In the genomic region with DNA sequence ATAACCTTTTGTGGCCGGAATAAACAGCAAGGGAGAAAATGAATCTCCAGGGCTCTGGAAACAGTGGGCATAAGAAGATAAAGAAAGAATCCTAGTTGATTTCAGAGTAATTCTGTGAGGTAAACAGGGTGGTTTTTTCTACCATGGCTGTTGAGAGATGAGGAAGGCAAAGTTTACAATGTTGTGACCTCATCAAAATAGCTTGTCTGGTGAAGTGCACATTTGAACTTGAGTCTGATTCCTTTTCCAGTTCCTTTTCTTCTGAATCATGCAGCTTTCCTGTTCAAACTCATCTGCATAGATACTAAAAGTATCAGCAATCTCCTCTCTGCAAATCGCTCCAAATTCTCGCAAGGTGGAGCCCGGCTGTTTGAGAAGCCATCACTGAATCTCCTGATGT, we compare ENCODE assay signal across 22 cellular contexts.
DNase-seq lines count a peak whose midpoint lies in the region; ATAC-seq and TF ChIP-seq lines count a peak whose summit lies in the region.
"Had no signal": no experiment of that assay in that cellular context is flagged by ENCODE, and none has a peak within 500 bp of the region (broad histone marks: within the 10 kb centered on the region; RNA-seq: fewer than 3 reads in every experiment).

No MANE protein-coding gene starts in this region.

- H3K4me1 ChIP-seq in heart left ventricle = peaks cover 0 to 32% (median 10%) of the 10 kb centered on the region in 12 donors
- H3K4me1 ChIP-seq in right atrium auricular region = no peaks in the 10 kb centered on the region
- peaks cover 0 to 34% (median 17%) of the 10 kb centered on the region in 4 donors for H3K4me1 ChIP-seq in right lobe of liver
- H3K4me1 ChIP-seq in tibial artery = no peaks in the 10 kb centered on the region

- TF ChIP-seq CTCF in heart left ventricle (IDR thresholded peaks at IDR 0.05) (no peak), right atrium auricular region (IDR thresholded peaks at IDR 0.05) (no peak), right lobe of liver (IDR thresholded peaks at IDR 0.05) (no peak), tibial artery (IDR thresholded peaks at IDR 0.05) (no peak)

- 62 to 74% (median 64%) methylated on average over 4 of the region's 4 CpGs for WGBS in heart left ventricle, 4 donors
- 64% methylated on average over 4 of the region's 4 CpGs for WGBS in right lobe of liver (ENCODE audit: insufficient coverage, low coverage, low lambda C conversion rate, missing lambda C conversion rate)

- intact Hi-C loops in heart left ventricle (cut with DNase I) (loop anchor here in 4 of 10 donors (5.0 to 10.0 kb wide), 4 partner anchors 157 to 233 kb away; a partner anchor contains a TSS), right lobe of liver (cut with DNase I) (loop anchor here in 1 of 2 donors (5.0 kb wide), 1 partner anchor 35 kb away; no protein-coding TSS in a partner anchor), tibial artery (cut with DNase I; ENCODE audit: low total_unique reads) (no loop called here)

- no peak for DNase-seq in heart left ventricle
- DNase-seq in right atrium auricular region (ENCODE audit: low spot score) = no peak
- DNase-seq in dermis blood vessel endothelial cell = peak; percentile 55
- DNase-seq in right lobe of liver = no peak
- DNase-seq in tibial artery = no peak
- DNase-seq in stimulated activated naive CD4-positive, alpha-beta T cell (lab: John Stamatoyannopoulos, UW) = no peak
- DNase-seq: activated CD4-positive, alpha-beta T cell treated with anti-CD3 and anti-CD28 coated beads, Interleukin-2, amount 50 U/mL, for 1 hour; activated CD8-positive, alpha-beta memory T cell treated with anti-CD3 and anti-CD28 coated beads, Interleukin-2, amount 50 U/mL, for 4 hours; activated naive CD8-positive, alpha-beta T cell treated with anti-CD3 and anti-CD28 coated beads, Interleukin-2, amount 10 ng/mL, durations not matched to agents 7 days and 5 days; effector memory CD8-positive, alpha-beta T cell; EL; NCI-H1105; NCI-H2029 treated with DMSO at 0.1 percent for 48 hours; NCI-H510A; SK-N-SH; stimulated activated naive B cell treated with anti-CD40 and anti-IgM and Interleukin-4, amounts not matched to agents 10 μg/mL and 1 μg/mL and 100 μg/mL, for 72 hours had no signal

- H3K27me3 ChIP-seq in heart left ventricle (no peaks in the 10 kb centered on the region), right atrium auricular region (no peaks in the 10 kb centered on the region), right lobe of liver (no peaks in the 10 kb centered on the region), tibial artery (no peaks in the 10 kb centered on the region)
- H3K27me3 ChIP-seq: neural progenitor cell had no signal

- H3K4me3 ChIP-seq in heart left ventricle (no peak overlapping the region), right atrium auricular region (no peak overlapping the region), right lobe of liver (no peak overlapping the region), tibial artery (no peak overlapping the region)
- H3K4me3 ChIP-seq: neural progenitor cell, prostate gland, thoracic aorta had no signal

- no peak for TF ChIP-seq POLR2A in heart left ventricle (IDR thresholded peaks at IDR 0.05)
- TF ChIP-seq POLR2A in right lobe of liver (IDR thresholded peaks at IDR 0.05) = no peak

- ATAC-seq in heart left ventricle (peak in 1 of 4 donors; percentile 30), right lobe of liver (peak in 1 of 4 donors; percentile 4), HG02610 (IDR thresholded peaks at IDR 0.05; ENCODE audit: unreplicated experiment) (no peak), HG02763 (IDR thresholded peaks at IDR 0.05; ENCODE audit: unreplicated experiment) (no peak)
- ATAC-seq: effector memory CD8-positive, alpha-beta T cell; stimulated activated naive B cell treated with anti-CD40 and anti-IgM and Interleukin-4, amounts not matched to agents 10 μg/mL and 1 μg/mL and 100 μg/mL, for 72 hours had no signal

- H3K36me3 ChIP-seq in heart left ventricle = no peaks in the 10 kb centered on the region
- H3K36me3 ChIP-seq in right atrium auricular region = no peaks in the 10 kb centered on the region
- no peaks in the 10 kb centered on the region for H3K36me3 ChIP-seq in right lobe of liver
- no peaks in the 10 kb centered on the region for H3K36me3 ChIP-seq in tibial artery
- H3K36me3 ChIP-seq: neural progenitor cell, prostate gland, thoracic aorta had no signal

- no peaks in the 10 kb centered on the region for H3K9me3 ChIP-seq in heart left ventricle
- no peaks in the 10 kb centered on the region for H3K9me3 ChIP-seq in right atrium auricular region
- no peaks in the 10 kb centered on the region for H3K9me3 ChIP-seq in right lobe of liver
- H3K9me3 ChIP-seq in tibial artery = no peaks in the 10 kb centered on the region
- H3K9me3 ChIP-seq: prostate gland, SK-N-SH, thoracic aorta had no signal

- peak overlapping the region in 8 of 12 donors; percentile 2 to 63 (median 43) for H3K27ac ChIP-seq in heart left ventricle
- H3K27ac ChIP-seq in right atrium auricular region = no peak overlapping the region
- H3K27ac ChIP-seq in right lobe of liver = peak overlapping the region in 2 of 3 donors; percentile 47 to 67
- H3K27ac ChIP-seq in tibial artery = no peak overlapping the region
- H3K27ac ChIP-seq: neural progenitor cell, prostate gland, thoracic aorta, VCaP had no signal

Comparison
In these comparisons a context has a peak if more than half of its experiments do, and no peak if none do; other contexts are left out.
1. H3K27ac ChIP-seq: peak in heart left ventricle (8 of 12) and right lobe of liver (2 of 3); none in right atrium auricular region (0 of 2) and tibial artery (0 of 2).